21 cellular contexts compared by ENCODE assay signal in the genomic region with DNA sequence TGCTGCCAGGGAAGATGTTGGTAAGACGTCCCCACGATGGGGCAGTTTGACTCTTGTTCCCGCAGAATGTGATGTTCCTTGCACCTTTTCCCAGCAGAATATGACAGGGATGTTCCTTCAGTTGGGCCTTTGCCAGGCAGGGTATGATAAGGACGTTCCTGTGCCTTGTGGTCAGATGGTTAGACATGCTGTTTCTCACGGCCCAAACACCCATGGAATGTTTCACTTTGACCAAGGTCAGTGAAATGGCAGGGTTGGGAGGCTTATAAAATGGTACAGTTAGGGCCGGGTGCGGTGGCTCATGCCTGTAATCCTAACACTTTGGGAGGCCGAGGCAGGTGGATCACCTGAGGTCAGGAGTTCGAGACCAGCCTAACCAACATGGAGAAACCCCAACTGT. TPM values are rescaled to one million over a fixed set of nuclear protein-coding genes. Genes with fewer than 3 reads are reported as not detected.
A peak's percentile ranks its signal among the peaks of the same experiment; 100 is the strongest.
DNase-seq lines count a peak whose midpoint lies in the region; ATAC-seq and TF ChIP-seq lines count a peak whose summit lies in the region.
"Had no signal": no experiment of that assay in that cellular context is flagged by ENCODE, and none has a peak within 500 bp of the region (broad histone marks: within the 10 kb centered on the region; RNA-seq: fewer than 3 reads in every experiment).

No MANE protein-coding gene starts in this region.

- H3K27me3 ChIP-seq in GM23248 (replicated peaks; ENCODE audit: insufficient read depth), result no peaks in the 10 kb centered on the region
- H3K27me3 ChIP-seq in Peyer's patch, result no peaks in the 10 kb centered on the region
- H3K27me3 ChIP-seq: cardiac muscle cell had no signal

- TF ChIP-seq POLR2A in Peyer's patch (IDR thresholded peaks at IDR 0.05), result no peak

- H3K9me3 ChIP-seq in GM23248 (ENCODE audit: low read depth), result no peaks in the 10 kb centered on the region
- no peaks in the 10 kb centered on the region for H3K9me3 ChIP-seq in Peyer's patch
- H3K9me3 ChIP-seq: esophagus squamous epithelium, upper lobe of right lung had no signal

- H3K27ac ChIP-seq in GM23248, result no peak overlapping the region
- H3K27ac ChIP-seq in Peyer's patch, result no peak overlapping the region
- H3K27ac ChIP-seq: cardiac muscle cell, esophagus squamous epithelium, upper lobe of right lung, VCaP had no signal

- DNase-seq in ACHN (peak; percentile 33), GM23248 (peak; percentile 47), foreskin fibroblast (peak; percentile 33 to 41), D341Med (ENCODE audit: low spot score) (no peak), Kasumi-1 (lab: John Stamatoyannopoulos, UW) (no peak), Peyer's patch (no peak)
- DNase-seq: activated CD4-positive, alpha-beta memory T cell treated with anti-CD3 and anti-CD28 coated beads, Interleukin-2, amount 10 ng/mL, durations not matched to agents 7 days and 5 days; activated T-cell treated with anti-CD3 and anti-CD28 coated beads, Interleukin-2, amount 50 U/mL, for 48 hours; esophagus squamous epithelium; hippocampal formation; kidney glomerular epithelial cell; midbrain; NCI-H2171 treated with DMSO at 0.1 percent for 48 hours; NCI-H774; stimulated activated naive CD8-positive, alpha-beta T cell treated with anti-CD3 and anti-CD28 coated beads, Interleukin-15, Interleukin-2, amounts not matched to agents 100 U/mL and 50 U/mL, for 24 hours; upper lobe of right lung had no signal

- H3K4me1 ChIP-seq in GM23248 (ENCODE audit: insufficient read depth) (no peaks in the 10 kb centered on the region), Peyer's patch (no peaks in the 10 kb centered on the region)
- H3K4me1 ChIP-seq: esophagus squamous epithelium, upper lobe of right lung had no signal

- TF ChIP-seq CTCF in foreskin fibroblast (IDR thresholded peaks at IDR 0.05; ENCODE audit: low read depth, low read length) (no peak), Peyer's patch (IDR thresholded peaks at IDR 0.05) (no peak)

- H3K9me2 ChIP-seq in GM23248 (ENCODE audit: insufficient read depth), result no peaks in the 10 kb centered on the region

- no peaks in the 10 kb centered on the region for H3K79me2 ChIP-seq in GM23248 (ENCODE audit: insufficient read depth)

- H3K36me3 ChIP-seq in GM23248 (ENCODE audit: low read depth), result no peaks in the 10 kb centered on the region
- H3K36me3 ChIP-seq in Peyer's patch, result no peaks in the 10 kb centered on the region
- H3K36me3 ChIP-seq: cardiac muscle cell, esophagus squamous epithelium, upper lobe of right lung had no signal

- H3K4me3 ChIP-seq in GM23248 (no peak overlapping the region), foreskin fibroblast (ENCODE audit: low read depth in 1 of 2, low read length in 2 of 2) (no peak overlapping the region), Peyer's patch (no peak overlapping the region)
- H3K4me3 ChIP-seq: cardiac muscle cell, esophagus squamous epithelium, upper lobe of right lung had no signal

- H3K9ac ChIP-seq in GM23248, result no peak overlapping the region

- 66 to 73% methylated on average over 9 of the region's 9 CpGs for WGBS in GM23248 (ENCODE audit: low coverage in 1 of 2, low lambda C conversion rate in 2 of 2, missing lambda C conversion rate in 2 of 2), 2 experiments

- in situ Hi-C loops in ACHN (cut with HindIII; ENCODE audit: low pct_ligation_motif_present, low pct_unique_long_range_greater_than_20kb, low sequenced_read_pairs), result no loop called here
- in situ Hi-C loops in GM23248 (cut with MboI), result no loop called here

- no peaks in the 10 kb centered on the region for H3F3A ChIP-seq in GM23248 (ENCODE audit: insufficient read depth)

- H3K4me2 ChIP-seq in GM23248 (ENCODE audit: unreplicated experiment), result no peak overlapping the region

- H2AFZ ChIP-seq in GM23248, result no peak overlapping the region

- peak; percentile 35; the same call in 1 of the 3 replicates for ATAC-seq in SK-N-SH treated with all-trans-retinoic acid at 6 μM for 48 hours
- no peak for ATAC-seq in HG02970 (IDR thresholded peaks at IDR 0.05; ENCODE audit: low FRiP score, unreplicated experiment)
- ATAC-seq: activated naive CD4-positive, alpha-beta T cell treated with anti-CD3 and anti-CD28 coated beads, Interleukin-2, amount 50 U/mL, for 72 hours; stimulated activated naive CD8-positive, alpha-beta T cell treated with anti-CD3 and anti-CD28 coated beads, Interleukin-15, Interleukin-2, amounts not matched to agents 100 U/mL and 50 U/mL, for 24 hours; upper lobe of right lung had no signal

- no peaks in the 10 kb centered on the region for H4K20me1 ChIP-seq in GM23248 (ENCODE audit: insufficient read depth)

TF ChIP-seq in SK-N-SH treated with all-trans-retinoic acid at 6 μM for 48 hours, 23 proteins besides CTCF, POLR2A, EP300 and RAD21:
- TF ChIP-seq ZFP30 (CRISPR knock-in tag; IDR thresholded peaks at IDR 0.05), result no peak
- TF ChIP-seq RARB (CRISPR knock-in tag; IDR thresholded peaks at IDR 0.05), result no peak
- TF ChIP-seq, protein P1, sequence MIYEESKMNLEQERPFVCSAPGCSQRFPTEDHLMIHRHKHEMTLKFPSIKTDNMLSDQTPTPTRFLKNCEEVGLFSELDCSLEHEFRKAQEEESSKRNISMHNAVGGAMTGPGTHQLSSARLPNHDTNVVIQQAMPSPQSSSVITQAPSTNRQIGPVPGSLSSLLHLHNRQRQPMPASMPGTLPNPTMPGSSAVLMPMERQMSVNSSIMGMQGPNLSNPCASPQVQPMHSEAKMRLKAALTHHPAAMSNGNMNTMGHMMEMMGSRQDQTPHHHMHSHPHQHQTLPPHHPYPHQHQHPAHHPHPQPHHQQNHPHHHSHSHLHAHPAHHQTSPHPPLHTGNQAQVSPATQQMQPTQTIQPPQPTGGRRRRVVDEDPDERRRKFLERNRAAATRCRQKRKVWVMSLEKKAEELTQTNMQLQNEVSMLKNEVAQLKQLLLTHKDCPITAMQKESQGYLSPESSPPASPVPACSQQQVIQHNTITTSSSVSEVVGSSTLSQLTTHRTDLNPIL (CRISPR knock-in tag; IDR thresholded peaks at IDR 0.05; ENCODE audit: low read depth), result no peak
- TF ChIP-seq TCF4 (CRISPR knock-in tag; IDR thresholded peaks at IDR 0.05; ENCODE audit: borderline replicate concordance), result no peak
- TF ChIP-seq, protein P2, sequence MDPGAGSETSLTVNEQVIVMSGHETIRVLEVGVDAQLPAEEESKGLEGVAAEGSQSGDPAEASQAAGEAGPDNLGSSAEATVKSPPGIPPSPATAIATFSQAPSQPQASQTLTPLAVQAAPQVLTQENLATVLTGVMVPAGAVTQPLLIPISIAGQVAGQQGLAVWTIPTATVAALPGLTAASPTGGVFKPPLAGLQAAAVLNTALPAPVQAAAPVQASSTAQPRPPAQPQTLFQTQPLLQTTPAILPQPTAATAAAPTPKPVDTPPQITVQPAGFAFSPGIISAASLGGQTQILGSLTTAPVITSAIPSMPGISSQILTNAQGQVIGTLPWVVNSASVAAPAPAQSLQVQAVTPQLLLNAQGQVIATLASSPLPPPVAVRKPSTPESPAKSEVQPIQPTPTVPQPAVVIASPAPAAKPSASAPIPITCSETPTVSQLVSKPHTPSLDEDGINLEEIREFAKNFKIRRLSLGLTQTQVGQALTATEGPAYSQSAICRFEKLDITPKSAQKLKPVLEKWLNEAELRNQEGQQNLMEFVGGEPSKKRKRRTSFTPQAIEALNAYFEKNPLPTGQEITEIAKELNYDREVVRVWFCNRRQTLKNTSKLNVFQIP (CRISPR knock-in tag; IDR thresholded peaks at IDR 0.05; ENCODE audit: borderline replicate concordance, low read depth), result no peak

RNA-seq across cellular contexts. Expression of a gene that starts 40.3 kb away (rescaled TPM):
- total RNA-seq in GM23248 (2014; rRNA removed; shearing (Covaris generic)), result 93.6 and 101 TPM in 2 replicates
- 128 and 129 TPM in 2 replicates for polyA plus RNA-seq in GM23248 (2016; fragmentation: Nextera tagmentation; extraction: Ambion mirVana)
- 10 to 100 TPM; 39.8 to 75.1 (median 59.0) TPM for total RNA-seq in Peyer's patch

Comparison
In these comparisons a context has a peak if more than half of its experiments do, and no peak if none do; other contexts are left out.
1. DNase-seq: peak in ACHN (single experiment), GM23248 (single experiment) and foreskin fibroblast (2 of 2); none in D341Med (single experiment), Kasumi-1 (0 of 2) and Peyer's patch (0 of 3).